23 cellular contexts compared by ENCODE assay signal in the genomic region with DNA sequence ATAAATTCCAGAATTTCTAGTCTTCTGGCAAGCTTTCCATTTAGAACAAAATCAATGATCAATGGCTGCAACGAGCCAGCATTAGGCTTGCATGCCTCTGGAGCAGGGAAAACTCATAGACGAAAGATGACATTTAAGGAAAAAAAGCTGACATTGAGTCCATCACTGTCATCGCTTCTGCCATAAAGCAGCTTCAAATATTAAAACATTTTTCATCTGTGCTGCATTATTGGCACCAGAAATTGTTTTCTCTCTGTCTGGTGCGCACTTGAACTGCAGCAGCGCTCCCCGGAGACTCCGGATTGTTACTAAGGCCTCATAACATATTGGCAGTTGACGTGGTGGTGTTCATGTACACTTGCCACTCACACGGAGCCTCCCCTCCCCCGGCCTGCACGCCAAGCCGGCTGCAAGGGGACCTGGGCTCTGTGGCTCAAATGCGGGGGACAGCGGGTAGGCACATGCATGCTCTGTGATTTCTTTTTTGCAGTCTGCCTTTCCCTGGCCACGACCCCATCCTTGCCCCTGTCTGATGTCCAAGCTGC.
"Had no signal": no experiment of that assay in that cellular context is flagged by ENCODE, and none has a peak within 500 bp of the region (broad histone marks: within the 10 kb centered on the region; RNA-seq: fewer than 3 reads in every experiment).

No MANE protein-coding gene starts in this region.

- H3K9ac ChIP-seq: neural progenitor cell had no signal

- H3K4me1 ChIP-seq: esophagus squamous epithelium, lower lobe of right lung, neural progenitor cell, pancreas, suprapubic skin, vagina had no signal

- H3K4me2 ChIP-seq: neural progenitor cell, smooth muscle cell had no signal

- H3K27ac ChIP-seq: esophagus squamous epithelium, lower lobe of right lung, neural progenitor cell, pancreas, suprapubic skin, vagina had no signal

- H3K36me3 ChIP-seq: esophagus squamous epithelium, lower lobe of right lung, neural progenitor cell, pancreas, suprapubic skin, vagina had no signal

- ATAC-seq: effector memory CD8-positive, alpha-beta T cell; left ventricle myocardium superior; lower lobe of right lung; natural killer cell treated with Interleukin-12 subunit alpha and Interleukin-12 subunit beta and Interleukin-15 and Interleukin-18, amount 100 ng/mL, for 72 hours; pancreas; sciatic nerve; stimulated activated naive CD8-positive, alpha-beta T cell treated with anti-CD3 and anti-CD28 coated beads, Interleukin-15, amount 100 ng/mL, for 72 hours had no signal

- H3K4me3 ChIP-seq: esophagus squamous epithelium, lower lobe of right lung, neural progenitor cell, pancreas, smooth muscle cell, suprapubic skin, vagina had no signal

- H2AFZ ChIP-seq: neural progenitor cell had no signal

- H3K27me3 ChIP-seq: esophagus squamous epithelium, neural progenitor cell, pancreas, suprapubic skin, vagina had no signal

- H3K9me3 ChIP-seq: esophagus squamous epithelium, lower lobe of right lung, pancreas, suprapubic skin, vagina had no signal

- DNase-seq: cerebellar nuclear complex; cortex of kidney; effector memory CD8-positive, alpha-beta T cell; erythroblast; esophagus squamous epithelium; foreskin fibroblast; left ventricle myocardium superior; lower lobe of right lung; naive B cell; pancreas; stimulated activated CD4-positive, alpha-beta T cell treated with anti-CD3 and anti-CD28 coated beads, Interleukin-12 subunit alpha, Interleukin-12 subunit beta, amount 100 ng/mL, for 4 hours; stimulated activated CD4-positive, alpha-beta T cell treated with anti-CD3 and anti-CD28 coated beads, Interleukin-1b, Interleukin-23, amount 100 ng/mL, for 48 hours; stimulated activated CD4-positive, alpha-beta T cell treated with anti-CD3 and anti-CD28 coated beads, Interleukin-4, amount 100 ng/mL, for 1 hour; stimulated activated CD8-positive, alpha-beta memory T cell treated with anti-CD3 and anti-CD28 coated beads, Interleukin-4, amount 100 ng/mL, for 48 hours; stimulated activated naive CD4-positive, alpha-beta T cell; stimulated activated naive CD8-positive, alpha-beta T cell treated with anti-CD3 and anti-CD28 coated beads, Interleukin-15, amount 100 ng/mL, for 72 hours; trophoblast cell had no signal
